ENCODE assay signal across 1 cellular context in the genomic region with DNA sequence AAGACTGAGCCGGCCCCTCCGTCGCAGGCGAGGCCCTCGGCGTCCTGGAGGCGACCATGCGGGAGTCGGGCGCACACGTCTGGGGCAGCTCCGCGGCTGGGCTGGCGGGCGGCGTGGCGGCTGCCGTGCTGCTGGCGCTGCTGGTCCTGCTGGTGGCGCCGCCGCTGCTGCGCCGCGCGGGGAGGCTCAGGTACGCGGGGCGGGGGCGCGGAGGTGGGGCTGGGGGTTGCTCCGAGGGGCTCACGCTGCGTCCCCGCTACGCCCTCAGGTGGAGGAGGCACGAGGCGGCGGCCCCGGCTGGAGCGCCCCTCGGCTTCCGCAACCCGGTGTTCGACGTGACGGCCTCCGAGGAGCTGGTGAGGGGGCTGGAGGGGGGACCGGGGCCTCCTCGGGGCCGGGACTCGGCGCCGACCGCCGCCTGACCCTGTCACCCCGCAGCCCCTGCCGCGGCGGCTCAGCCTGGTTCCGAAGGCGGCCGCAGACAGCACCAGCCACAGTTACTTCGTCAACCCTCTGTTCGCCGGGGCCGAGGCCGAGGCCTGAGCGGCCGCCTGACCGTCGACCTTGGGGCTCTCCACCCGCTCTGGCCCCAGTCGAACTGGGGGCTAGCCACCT.
TF ChIP-seq lines count a peak whose summit lies in the region.

No MANE protein-coding gene starts in this region.

TF ChIP-seq in endothelial cell of umbilical vein, 7 proteins besides CTCF, POLR2A, EP300 and RAD21:
- no peak for TF ChIP-seq GATA2 (IDR thresholded peaks at IDR 0.05; ENCODE audit: insufficient read depth, insufficient read length, low read depth, low read length)
- no peak for TF ChIP-seq MYC (IDR thresholded peaks at IDR 0.05; ENCODE audit: low read depth, low read length)
- peak; percentile 11 for TF ChIP-seq EZH2 (IDR thresholded peaks at IDR 0.05; ENCODE audit: borderline replicate concordance, low read depth, low read length, severe bottlenecking)
